8 cellular contexts compared by ENCODE assay signal in the genomic region with DNA sequence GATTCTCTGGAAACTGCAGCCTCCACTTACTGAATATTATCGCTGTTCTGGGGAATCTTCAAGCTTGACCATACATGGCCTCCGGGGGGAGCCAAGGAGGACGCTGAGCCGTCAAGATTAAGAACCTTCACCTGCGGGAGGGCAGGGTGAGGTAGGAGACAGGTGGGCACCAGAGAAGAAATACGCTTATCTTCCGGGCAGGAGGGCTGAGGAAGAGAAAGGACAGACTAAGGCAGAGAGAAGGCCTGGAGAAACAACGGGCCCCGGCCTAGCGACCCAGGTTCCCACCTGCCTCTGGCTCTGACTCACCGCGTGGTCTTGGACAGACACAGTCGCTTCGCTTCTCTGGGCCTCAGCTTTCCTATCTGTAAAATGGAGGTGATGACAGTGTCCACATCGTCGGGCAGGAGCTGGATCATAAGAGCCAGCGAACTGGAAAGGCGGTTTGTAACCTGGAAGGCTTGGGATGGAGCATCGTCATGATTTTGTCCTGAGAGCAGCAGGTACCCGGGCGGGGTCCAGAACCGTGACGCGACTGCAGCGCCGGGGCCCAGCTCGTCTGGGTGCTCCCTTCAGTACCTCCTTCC. TPM values are rescaled to one million over a fixed set of nuclear protein-coding genes. Genes with fewer than 3 reads are reported as not detected.
A peak's percentile ranks its signal among the peaks of the same experiment; 100 is the strongest.
DNase-seq lines count a peak whose midpoint lies in the region; ATAC-seq and TF ChIP-seq lines count a peak whose summit lies in the region.

No MANE protein-coding gene starts in this region.

- peak overlapping the region; percentile 83 to 88 for H3K27ac Mint-ChIP-seq in T-cell

- peak overlapping the region; percentile 68 for H3K9ac ChIP-seq in mammary epithelial cell (ENCODE audit: insufficient read depth, low read length)

- in situ Hi-C loops in KBM-7 (cut with MboI; ENCODE audit: low pct_unique_long_range_greater_than_20kb, low sequenced_read_pairs): no loop called here
- in situ Hi-C loops in mammary epithelial cell (cut with MboI; ENCODE audit: low sequenced_read_pairs in 2 of 2): loop anchor here in 1 of 2 donors (10.0 kb wide), 1 partner anchor 186 kb away; no protein-coding TSS in a partner anchor

- peak overlapping the region; percentile 74 for H3K4me2 ChIP-seq in mammary epithelial cell (ENCODE audit: insufficient read depth, low read depth, low read length)

- no peaks in the 10 kb centered on the region for H4K20me1 ChIP-seq in mammary epithelial cell (ENCODE audit: insufficient read depth, low read length)

- CTCF ChIA-PET in T-cell (lab: Charles Lee): interaction anchor here (0.6 to 2.7 kb wide), 17 partner anchors 11 to 729 kb away, joined by 3 to 16 read pairs (median 5); partner anchors contain the start of genes DNPEP (in 1 of the 2), RNF25 (in 1 of the 2), STK36 (in 1 of the 2) and USP37 (in 1 of the 2)
- CTCF ChIA-PET in mammary epithelial cell (lab: Charles Lee; ENCODE audit: low non-redundant PET): interaction anchor here (0.5 to 1.6 kb wide), 3 partner anchors 29 to 386 kb away, joined by 3 to 6 read pairs (median 4); no protein-coding TSS in a partner anchor

- dilution Hi-C loops in mammary epithelial cell (cut with HindIII; ENCODE audit: low sequenced_read_pairs): loop anchor here (5.0 kb wide), 2 partner anchors 44 to 71 kb away; no protein-coding TSS in a partner anchor

- H3K4me1 ChIP-seq in mammary epithelial cell (ENCODE audit: insufficient read depth, low read length): peaks cover 10% of the 10 kb centered on the region

- peak overlapping the region; percentile 84 to 87 (median 86) for H3K4me3 ChIP-seq in mammary epithelial cell (replicated peaks in 1 of 3; ENCODE audit: insufficient read depth in 1 of 3, low read depth in 2 of 3, low read length in 3 of 3)

- H3K27me3 ChIP-seq in mammary epithelial cell (ENCODE audit: insufficient read depth, low read length): no peaks in the 10 kb centered on the region

- TSS peak; percentile 59 for BruUV-seq in mammary epithelial cell (replicated peaks; lab: Mats Ljungman, UMichigan)

- no peaks in the 10 kb centered on the region for H3K27me3 Mint-ChIP-seq in T-cell

- peak overlapping the region; percentile 56 for H3K27ac ChIP-seq in mammary epithelial cell (ENCODE audit: insufficient read depth, low read depth, low read length)

- H2AFZ ChIP-seq in mammary epithelial cell (ENCODE audit: low read depth, low read length): peak overlapping the region; percentile 88

- H3K36me3 ChIP-seq in mammary epithelial cell (ENCODE audit: insufficient read depth, low read length): peaks cover 18% of the 10 kb centered on the region

- no peaks in the 10 kb centered on the region for H3K9me3 ChIP-seq in mammary epithelial cell (replicated peaks; ENCODE audit: insufficient read depth, low read length)

- POLR2A ChIA-PET in T-cell (lab: Charles Lee): interaction anchor here (0.5 to 2.4 kb wide), 4 partner anchors 13 to 1959 kb away, joined by 3 to 10 read pairs (median 8); partner anchors contain the start of genes RNF25 (in 1 of the 2) and STK36 (in 1 of the 2)

- DNase-seq in NCI-H1436 (lab: John Stamatoyannopoulos, UW): peak; percentile 30
- no peak for DNase-seq in NCI-H1436 treated with DMSO at 0.1 percent for 48 hours (lab: John Stamatoyannopoulos, UW)
- peak; percentile 68 for DNase-seq in KBM-7
- peak in 15 of 34 experiments; percentile 6 to 39 (median 25) for DNase-seq in T-cell
- DNase-seq in mammary epithelial cell: peak; percentile 66
- no peak for DNase-seq in left lobe of liver (ENCODE audit: low spot score)
- DNase-seq in stimulated activated CD8-positive, alpha-beta memory T cell treated with anti-CD3 and anti-CD28 coated beads, Interleukin-15, amount 100 ng/mL, for 4 hours (ENCODE audit: low read depth in 2 of 2): peak; percentile 5 to 7

- 2% methylated on average over 20 of the region's 27 CpGs for WGBS in mammary epithelial cell (ENCODE audit: low coverage, missing lambda C conversion rate)

- ATAC-seq in GM21723 (IDR thresholded peaks at IDR 0.05; ENCODE audit: unreplicated experiment) (peak; percentile 50), T-cell (replicated peaks in 1 of 4) (peak; percentile 27 to 34 (median 30)), left lobe of liver (peak; percentile 16)

- intact Hi-C loops in mammary epithelial cell (cut with micrococcal nuclease): loop anchor here (1.0 to 2.0 kb wide), 4 partner anchors 13 to 189 kb away; no protein-coding TSS in a partner anchor

- H3K9me3 Mint-ChIP-seq in T-cell: no peaks in the 10 kb centered on the region

- H3K4me1 Mint-ChIP-seq in T-cell: peaks cover 33 to 34% (median 34%) of the 10 kb centered on the region in 3 donors

- H3K36me3 Mint-ChIP-seq in T-cell: peaks cover 33% of the 10 kb centered on the region

- H3K4me3 Mint-ChIP-seq in T-cell: peak overlapping the region; percentile 82 to 96 (median 91)

- peaks cover 78% of the 10 kb centered on the region for H3K79me2 ChIP-seq in mammary epithelial cell (ENCODE audit: insufficient read depth, low read length)

- peak; percentile 45 to 60 for TF ChIP-seq CTCF in mammary epithelial cell (conservative IDR thresholded peaks at IDR 0.05 in 1 of 2, IDR thresholded peaks at IDR 0.05 in 1 of 2; ENCODE audit: extremely low read depth in 1 of 2, insufficient read depth in 1 of 2, low read depth in 1 of 2, low read length in 2 of 2)

RNA-seq across cellular contexts. Expression of gene ZNF142, which starts 0.7 kb away (rescaled TPM):
- total RNA-seq in T-cell (10 to 100 TPM; 38.1 to 65.0 (median 58.7) TPM), mammary epithelial cell (10 to 100 TPM; 16.0 to 34.5 TPM), left lobe of liver (9.8 TPM)
- polyA plus RNA-seq in mammary epithelial cell: 13.5 TPM
- 73.6 TPM for polyA minus RNA-seq in mammary epithelial cell

RNA-seq across cellular contexts. Expression of gene BCS1L, which starts 0.7 kb away (rescaled TPM):
- total RNA-seq in T-cell (10 to 100 TPM; 31.4 to 71.1 (median 54.2) TPM), mammary epithelial cell (10 to 100 TPM; 28.8 to 53.4 TPM), left lobe of liver (38.7 TPM)
- polyA plus RNA-seq in mammary epithelial cell: 54.9 TPM
- 98.8 TPM for polyA minus RNA-seq in mammary epithelial cell

RNA-seq across cellular contexts. Expression of gene RNF25, which starts 13.0 kb away (rescaled TPM):
- total RNA-seq in T-cell (10 to 100 TPM; 15.6 to 33.1 (median 29.0) TPM), mammary epithelial cell (10 to 100 TPM; 33.5 to 47.1 TPM), left lobe of liver (9.0 TPM)
- polyA plus RNA-seq in mammary epithelial cell: 60.1 TPM
- polyA minus RNA-seq in mammary epithelial cell: 68.1 TPM

RNA-seq across cellular contexts. Expression of gene STK36, which starts 13.1 kb away (rescaled TPM):
- total RNA-seq in T-cell (10 to 100 TPM; 19.7 to 23.6 (median 22.4) TPM), mammary epithelial cell (10 to 100 TPM; 18.8 to 26.4 TPM), left lobe of liver (16.0 TPM)
- 20.4 TPM for polyA plus RNA-seq in mammary epithelial cell
- 72.4 TPM for polyA minus RNA-seq in mammary epithelial cell

RNA-seq across cellular contexts. Expression of gene PLCD4, which starts 51.1 kb away (rescaled TPM):
- total RNA-seq in T-cell (under 1 TPM; 0.38 to 0.90 (median 0.64) TPM), mammary epithelial cell (1 to 10 TPM; 1.8 to 5.4 TPM), left lobe of liver (0.43 TPM)
- 2.8 TPM for polyA plus RNA-seq in mammary epithelial cell
- polyA minus RNA-seq in mammary epithelial cell: 20.9 TPM

Comparison
In these comparisons a context has a peak if more than half of its experiments do, and no peak if none do; other contexts are left out.
1. DNase-seq: peak in NCI-H1436 (single experiment), KBM-7 (single experiment), mammary epithelial cell (single experiment) and stimulated activated CD8-positive, alpha-beta memory T cell treated with anti-CD3 and anti-CD28 coated beads, Interleukin-15, amount 100 ng/mL, for 4 hours (2 of 2); none in NCI-H1436 treated with DMSO at 0.1 percent for 48 hours (single experiment) and left lobe of liver (single experiment).
2. Peak in every context shown above with its lines, with median percentiles within 50 percentile points of each other: ATAC-seq.